Comparison of ENCODE assay signal across 1 cellular context in genomic region chr2:203719456-203719855, GRCh38.
TF ChIP-seq lines count a peak whose summit lies in the region.

No MANE protein-coding gene starts in this region.

TF ChIP-seq in GM23338, 12 proteins besides CTCF, POLR2A, EP300 and RAD21 (continued from another document):
- TF ChIP-seq, protein P1, sequence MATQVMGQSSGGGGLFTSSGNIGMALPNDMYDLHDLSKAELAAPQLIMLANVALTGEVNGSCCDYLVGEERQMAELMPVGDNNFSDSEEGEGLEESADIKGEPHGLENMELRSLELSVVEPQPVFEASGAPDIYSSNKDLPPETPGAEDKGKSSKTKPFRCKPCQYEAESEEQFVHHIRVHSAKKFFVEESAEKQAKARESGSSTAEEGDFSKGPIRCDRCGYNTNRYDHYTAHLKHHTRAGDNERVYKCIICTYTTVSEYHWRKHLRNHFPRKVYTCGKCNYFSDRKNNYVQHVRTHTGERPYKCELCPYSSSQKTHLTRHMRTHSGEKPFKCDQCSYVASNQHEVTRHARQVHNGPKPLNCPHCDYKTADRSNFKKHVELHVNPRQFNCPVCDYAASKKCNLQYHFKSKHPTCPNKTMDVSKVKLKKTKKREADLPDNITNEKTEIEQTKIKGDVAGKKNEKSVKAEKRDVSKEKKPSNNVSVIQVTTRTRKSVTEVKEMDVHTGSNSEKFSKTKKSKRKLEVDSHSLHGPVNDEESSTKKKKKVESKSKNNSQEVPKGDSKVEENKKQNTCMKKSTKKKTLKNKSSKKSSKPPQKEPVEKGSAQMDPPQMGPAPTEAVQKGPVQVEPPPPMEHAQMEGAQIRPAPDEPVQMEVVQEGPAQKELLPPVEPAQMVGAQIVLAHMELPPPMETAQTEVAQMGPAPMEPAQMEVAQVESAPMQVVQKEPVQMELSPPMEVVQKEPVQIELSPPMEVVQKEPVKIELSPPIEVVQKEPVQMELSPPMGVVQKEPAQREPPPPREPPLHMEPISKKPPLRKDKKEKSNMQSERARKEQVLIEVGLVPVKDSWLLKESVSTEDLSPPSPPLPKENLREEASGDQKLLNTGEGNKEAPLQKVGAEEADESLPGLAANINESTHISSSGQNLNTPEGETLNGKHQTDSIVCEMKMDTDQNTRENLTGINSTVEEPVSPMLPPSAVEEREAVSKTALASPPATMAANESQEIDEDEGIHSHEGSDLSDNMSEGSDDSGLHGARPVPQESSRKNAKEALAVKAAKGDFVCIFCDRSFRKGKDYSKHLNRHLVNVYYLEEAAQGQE (IDR thresholded peaks at IDR 0.05; ENCODE audit: unreplicated experiment), result no peak
- TF ChIP-seq NANOG (IDR thresholded peaks at IDR 0.05; ENCODE audit: borderline replicate concordance) (no peak), ZNF114 (CRISPR knock-in tag; IDR thresholded peaks at IDR 0.05) (no peak), EZH2phosphoT487 (IDR thresholded peaks at IDR 0.05; ENCODE audit: unreplicated experiment) (no peak), CREB1 (CRISPR knock-in tag; IDR thresholded peaks at IDR 0.05; ENCODE audit: low read depth) (no peak), ZNF331 (CRISPR knock-in tag; IDR thresholded peaks at IDR 0.05; ENCODE audit: low read depth) (no peak), EZH2 (IDR thresholded peaks at IDR 0.05; ENCODE audit: low read depth, unreplicated experiment) (no peak)
- TF ChIP-seq, protein P2, sequence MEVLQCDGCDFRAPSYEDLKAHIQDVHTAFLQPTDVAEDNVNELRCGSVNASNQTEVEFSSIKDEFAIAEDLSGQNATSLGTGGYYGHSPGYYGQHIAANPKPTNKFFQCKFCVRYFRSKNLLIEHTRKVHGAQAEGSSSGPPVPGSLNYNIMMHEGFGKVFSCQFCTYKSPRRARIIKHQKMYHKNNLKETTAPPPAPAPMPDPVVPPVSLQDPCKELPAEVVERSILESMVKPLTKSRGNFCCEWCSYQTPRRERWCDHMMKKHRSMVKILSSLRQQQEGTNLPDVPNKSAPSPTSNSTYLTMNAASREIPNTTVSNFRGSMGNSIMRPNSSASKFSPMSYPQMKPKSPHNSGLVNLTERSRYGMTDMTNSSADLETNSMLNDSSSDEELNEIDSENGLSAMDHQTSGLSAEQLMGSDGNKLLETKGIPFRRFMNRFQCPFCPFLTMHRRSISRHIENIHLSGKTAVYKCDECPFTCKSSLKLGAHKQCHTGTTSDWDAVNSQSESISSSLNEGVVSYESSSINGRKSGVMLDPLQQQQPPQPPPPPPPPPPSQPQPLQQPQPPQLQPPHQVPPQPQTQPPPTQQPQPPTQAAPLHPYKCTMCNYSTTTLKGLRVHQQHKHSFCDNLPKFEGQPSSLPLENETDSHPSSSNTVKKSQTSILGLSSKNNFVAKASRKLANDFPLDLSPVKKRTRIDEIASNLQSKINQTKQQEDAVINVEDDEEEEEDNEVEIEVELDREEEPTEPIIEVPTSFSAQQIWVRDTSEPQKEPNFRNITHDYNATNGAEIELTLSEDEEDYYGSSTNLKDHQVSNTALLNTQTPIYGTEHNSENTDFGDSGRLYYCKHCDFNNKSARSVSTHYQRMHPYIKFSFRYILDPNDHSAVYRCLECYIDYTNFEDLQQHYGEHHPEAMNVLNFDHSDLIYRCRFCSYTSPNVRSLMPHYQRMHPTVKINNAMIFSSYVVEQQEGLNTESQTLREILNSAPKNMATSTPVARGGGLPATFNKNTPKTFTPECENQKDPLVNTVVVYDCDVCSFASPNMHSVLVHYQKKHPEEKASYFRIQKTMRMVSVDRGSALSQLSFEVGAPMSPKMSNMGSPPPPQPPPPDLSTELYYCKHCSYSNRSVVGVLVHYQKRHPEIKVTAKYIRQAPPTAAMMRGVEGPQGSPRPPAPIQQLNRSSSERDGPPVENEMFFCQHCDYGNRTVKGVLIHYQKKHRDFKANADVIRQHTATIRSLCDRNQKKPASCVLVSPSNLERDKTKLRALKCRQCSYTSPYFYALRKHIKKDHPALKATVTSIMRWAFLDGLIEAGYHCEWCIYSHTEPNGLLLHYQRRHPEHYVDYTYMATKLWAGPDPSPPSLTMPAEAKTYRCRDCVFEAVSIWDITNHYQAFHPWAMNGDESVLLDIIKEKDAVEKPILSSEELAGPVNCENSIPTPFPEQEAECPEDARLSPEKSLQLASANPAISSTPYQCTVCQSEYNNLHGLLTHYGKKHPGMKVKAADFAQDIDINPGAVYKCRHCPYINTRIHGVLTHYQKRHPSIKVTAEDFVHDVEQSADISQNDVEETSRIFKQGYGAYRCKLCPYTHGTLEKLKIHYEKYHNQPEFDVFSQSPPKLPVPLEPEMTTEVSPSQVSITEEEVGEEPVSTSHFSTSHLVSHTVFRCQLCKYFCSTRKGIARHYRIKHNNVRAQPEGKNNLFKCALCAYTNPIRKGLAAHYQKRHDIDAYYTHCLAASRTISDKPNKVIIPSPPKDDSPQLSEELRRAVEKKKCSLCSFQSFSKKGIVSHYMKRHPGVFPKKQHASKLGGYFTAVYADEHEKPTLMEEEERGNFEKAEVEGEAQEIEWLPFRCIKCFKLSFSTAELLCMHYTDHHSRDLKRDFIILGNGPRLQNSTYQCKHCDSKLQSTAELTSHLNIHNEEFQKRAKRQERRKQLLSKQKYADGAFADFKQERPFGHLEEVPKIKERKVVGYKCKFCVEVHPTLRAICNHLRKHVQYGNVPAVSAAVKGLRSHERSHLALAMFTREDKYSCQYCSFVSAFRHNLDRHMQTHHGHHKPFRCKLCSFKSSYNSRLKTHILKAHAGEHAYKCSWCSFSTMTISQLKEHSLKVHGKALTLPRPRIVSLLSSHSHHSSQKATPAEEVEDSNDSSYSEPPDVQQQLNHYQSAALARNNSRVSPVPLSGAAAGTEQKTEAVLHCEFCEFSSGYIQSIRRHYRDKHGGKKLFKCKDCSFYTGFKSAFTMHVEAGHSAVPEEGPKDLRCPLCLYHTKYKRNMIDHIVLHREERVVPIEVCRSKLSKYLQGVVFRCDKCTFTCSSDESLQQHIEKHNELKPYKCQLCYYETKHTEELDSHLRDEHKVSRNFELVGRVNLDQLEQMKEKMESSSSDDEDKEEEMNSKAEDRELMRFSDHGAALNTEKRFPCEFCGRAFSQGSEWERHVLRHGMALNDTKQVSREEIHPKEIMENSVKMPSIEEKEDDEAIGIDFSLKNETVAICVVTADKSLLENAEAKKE (CRISPR knock-in tag; IDR thresholded peaks at IDR 0.05), result no peak
